ENCODE assay signal across 23 cellular contexts in genomic region chr19:1889907-1890306, GRCh38. TPM values are rescaled to one million over a fixed set of nuclear protein-coding genes. Genes with fewer than 3 reads are reported as not detected.
A peak's percentile ranks its signal among the peaks of the same experiment; 100 is the strongest.
DNase-seq lines count a peak whose midpoint lies in the region; ATAC-seq, FAIRE-seq and TF ChIP-seq lines count a peak whose summit lies in the region.
"Had no signal": no experiment of that assay in that cellular context is flagged by ENCODE, and none has a peak within 500 bp of the region (broad histone marks: within the 10 kb centered on the region; RNA-seq: fewer than 3 reads in every experiment).

No MANE protein-coding gene starts in this region.

- H3K4me3 ChIP-seq in CD4-positive, alpha-beta memory T cell (ENCODE audit: low read length in 2 of 2): no peak overlapping the region
- H3K4me3 ChIP-seq in neural progenitor cell: no peak overlapping the region
- H3K4me3 ChIP-seq: A549, BLaER1, GM23248 had no signal

- H3K4me2 ChIP-seq in neural progenitor cell: no peak overlapping the region
- H3K4me2 ChIP-seq: A549, BLaER1 had no signal

- H3K27me3 ChIP-seq in CD4-positive, alpha-beta memory T cell (ENCODE audit: insufficient read depth, low read length): no peaks in the 10 kb centered on the region
- no peaks in the 10 kb centered on the region for H3K27me3 ChIP-seq in neural progenitor cell
- H3K27me3 ChIP-seq: BLaER1 had no signal

- no peak overlapping the region for H3K27ac ChIP-seq in CD4-positive, alpha-beta memory T cell (ENCODE audit: low read depth, low read length)
- H3K27ac ChIP-seq in neural progenitor cell: no peak overlapping the region
- H3K27ac ChIP-seq: A549, BLaER1, GM23248 had no signal

- peaks cover under 1% of the 10 kb centered on the region for H4K20me1 ChIP-seq in neural progenitor cell (ENCODE audit: low read depth)

- H3K27ac Mint-ChIP-seq in activated CD8-positive, alpha-beta T cell treated with anti-CD3 and anti-CD28 coated beads, Interleukin-2, amount 10 ng/mL, durations not matched to agents 7 days and 5 days: peak overlapping the region; percentile 7
- H3K27ac Mint-ChIP-seq in activated CD8-positive, alpha-beta T cell treated with anti-CD3 and anti-CD28 coated beads for 36 hours: no peak overlapping the region
- peak overlapping the region in 4 of 7 donors; percentile 32 to 83 (median 62) for H3K27ac Mint-ChIP-seq in CD4-positive, alpha-beta memory T cell
- H3K27ac Mint-ChIP-seq in activated CD4-positive, alpha-beta memory T cell treated with anti-CD3 and anti-CD28 coated beads for 36 hours: peak overlapping the region; percentile 59
- peak overlapping the region; percentile 74 for H3K27ac Mint-ChIP-seq in neural progenitor cell
- peak overlapping the region in 4 of 10 donors; percentile 5 to 57 (median 20) for H3K27ac Mint-ChIP-seq in naive thymus-derived CD8-positive, alpha-beta T cell

- H3K4me3 Mint-ChIP-seq in activated CD8-positive, alpha-beta T cell treated with anti-CD3 and anti-CD28 coated beads, Interleukin-2, amount 10 ng/mL, durations not matched to agents 7 days and 5 days: no peak overlapping the region
- H3K4me3 Mint-ChIP-seq in activated CD8-positive, alpha-beta T cell treated with anti-CD3 and anti-CD28 coated beads for 36 hours: no peak overlapping the region
- no peak overlapping the region for H3K4me3 Mint-ChIP-seq in CD4-positive, alpha-beta memory T cell
- H3K4me3 Mint-ChIP-seq in activated CD4-positive, alpha-beta memory T cell treated with anti-CD3 and anti-CD28 coated beads for 36 hours: no peak overlapping the region
- no peak overlapping the region for H3K4me3 Mint-ChIP-seq in neural progenitor cell
- H3K4me3 Mint-ChIP-seq in naive thymus-derived CD8-positive, alpha-beta T cell: no peak overlapping the region
- H3K4me3 Mint-ChIP-seq: CD8-positive, alpha-beta memory T cell had no signal

- H3K9me3 ChIP-seq in CD4-positive, alpha-beta memory T cell (ENCODE audit: control insufficient read depth in 1 of 2, low read length in 2 of 2): no peaks in the 10 kb centered on the region
- no peaks in the 10 kb centered on the region for H3K9me3 ChIP-seq in neural progenitor cell (ENCODE audit: low read depth)
- H3K9me3 ChIP-seq: A549, BLaER1 had no signal

- intact Hi-C loops in activated CD8-positive, alpha-beta T cell treated with anti-CD3 and anti-CD28 coated beads for 36 hours (cut with micrococcal nuclease): no loop called here
- intact Hi-C loops in CD4-positive, alpha-beta memory T cell (cut with micrococcal nuclease): no loop called here
- intact Hi-C loops in activated CD4-positive, alpha-beta memory T cell treated with anti-CD3 and anti-CD28 coated beads for 36 hours (cut with micrococcal nuclease): no loop called here

- no peak for TF ChIP-seq CTCF in activated CD8-positive, alpha-beta T cell treated with anti-CD3 and anti-CD28 coated beads for 36 hours (IDR thresholded peaks at IDR 0.05)
- TF ChIP-seq CTCF in neural progenitor cell (IDR thresholded peaks at IDR 0.05): no peak

- no peak for ATAC-seq in activated CD8-positive, alpha-beta T cell treated with anti-CD3 and anti-CD28 coated beads, Interleukin-2, amount 10 ng/mL, durations not matched to agents 7 days and 5 days
- ATAC-seq in activated CD8-positive, alpha-beta T cell treated with anti-CD3 and anti-CD28 coated beads for 36 hours: no peak
- no peak for ATAC-seq in naive thymus-derived CD8-positive, alpha-beta T cell
- no peak for ATAC-seq in GM21381 (IDR thresholded peaks at IDR 0.05; ENCODE audit: unreplicated experiment)
- ATAC-seq: A549, HCT116 had no signal

- peaks cover 25% of the 10 kb centered on the region for H3F3A ChIP-seq in neural progenitor cell (ENCODE audit: low read depth)

- FAIRE-seq in H54 (lab: Jason Lieb, UNC): no peak
- FAIRE-seq: A549, D721Med, GM12891, GM19239, RCC 7860 had no signal

- peaks cover 11% of the 10 kb centered on the region for H3K4me1 ChIP-seq in CD4-positive, alpha-beta memory T cell (ENCODE audit: insufficient read depth, low read length)
- H3K4me1 ChIP-seq in neural progenitor cell: peaks cover 14% of the 10 kb centered on the region
- H3K4me1 ChIP-seq: A549 had no signal

- CTCF ChIA-PET in activated CD8-positive, alpha-beta T cell treated with anti-CD3 and anti-CD28 coated beads, Interleukin-2, amount 10 ng/mL, durations not matched to agents 7 days and 5 days (lab: Charles Lee): no interaction called here
- CTCF ChIA-PET in activated CD8-positive, alpha-beta T cell treated with anti-CD3 and anti-CD28 coated beads for 36 hours (lab: Charles Lee): interaction anchor here (1.0 kb wide), 1 partner anchor 25 kb away, joined by 3 read pairs; no protein-coding TSS in a partner anchor
- CTCF ChIA-PET in CD4-positive, alpha-beta memory T cell (lab: Charles Lee; ENCODE audit: partially characterized antibody): interaction anchor here (0.6 kb wide), 1 partner anchor 52 kb away, joined by 4 read pairs; no protein-coding TSS in a partner anchor
- CTCF ChIA-PET in activated CD4-positive, alpha-beta memory T cell treated with anti-CD3 and anti-CD28 coated beads for 36 hours (lab: Charles Lee): interaction anchor here (0.5 to 1.2 kb wide), 2 partner anchors 14 to 114 kb away, joined by 3 to 4 read pairs; no protein-coding TSS in a partner anchor

- POLR2A ChIA-PET in activated CD8-positive, alpha-beta T cell treated with anti-CD3 and anti-CD28 coated beads, Interleukin-2, amount 10 ng/mL, durations not matched to agents 7 days and 5 days (lab: Charles Lee): interaction anchor here (1.2 kb wide), 1 partner anchor 15 kb away, joined by 3 read pairs; no protein-coding TSS in a partner anchor
- POLR2A ChIA-PET in activated CD8-positive, alpha-beta T cell treated with anti-CD3 and anti-CD28 coated beads for 36 hours (lab: Charles Lee): no interaction called here
- POLR2A ChIA-PET in CD4-positive, alpha-beta memory T cell (lab: Charles Lee; ENCODE audit: partially characterized antibody): interaction anchor here (1.3 kb wide), 1 partner anchor 16 kb away, joined by 3 read pairs; no protein-coding TSS in a partner anchor
- POLR2A ChIA-PET in activated CD4-positive, alpha-beta memory T cell treated with anti-CD3 and anti-CD28 coated beads for 36 hours (lab: Charles Lee): no interaction called here
- POLR2A ChIA-PET in naive thymus-derived CD8-positive, alpha-beta T cell (lab: Charles Lee): interaction anchor here (0.6 kb wide), 2 partner anchors 10 to 13 kb away, joined by 3 read pairs; no protein-coding TSS in a partner anchor

- H2AFZ ChIP-seq in neural progenitor cell (replicated peaks): no peak overlapping the region
- H2AFZ ChIP-seq: GM23248 had no signal

- no peaks in the 10 kb centered on the region for H3K9me3 Mint-ChIP-seq in activated CD8-positive, alpha-beta T cell treated with anti-CD3 and anti-CD28 coated beads, Interleukin-2, amount 10 ng/mL, durations not matched to agents 7 days and 5 days (ENCODE audit: insufficient read depth)
- H3K9me3 Mint-ChIP-seq in activated CD8-positive, alpha-beta T cell treated with anti-CD3 and anti-CD28 coated beads for 36 hours: no peaks in the 10 kb centered on the region
- H3K9me3 Mint-ChIP-seq in CD4-positive, alpha-beta memory T cell: no peaks in the 10 kb centered on the region
- no peaks in the 10 kb centered on the region for H3K9me3 Mint-ChIP-seq in activated CD4-positive, alpha-beta memory T cell treated with anti-CD3 and anti-CD28 coated beads for 36 hours
- H3K9me3 Mint-ChIP-seq in neural progenitor cell: no peaks in the 10 kb centered on the region
- H3K9me3 Mint-ChIP-seq in naive thymus-derived CD8-positive, alpha-beta T cell: no peaks in the 10 kb centered on the region
- H3K9me3 Mint-ChIP-seq: CD8-positive, alpha-beta memory T cell had no signal

- no peaks in the 10 kb centered on the region for H3K36me3 ChIP-seq in CD4-positive, alpha-beta memory T cell (ENCODE audit: insufficient read depth, low read length)
- H3K36me3 ChIP-seq in neural progenitor cell: no peaks in the 10 kb centered on the region
- H3K36me3 ChIP-seq: BLaER1 had no signal

- H3K27me3 Mint-ChIP-seq in activated CD8-positive, alpha-beta T cell treated with anti-CD3 and anti-CD28 coated beads, Interleukin-2, amount 10 ng/mL, durations not matched to agents 7 days and 5 days (ENCODE audit: low read depth): no peaks in the 10 kb centered on the region
- no peaks in the 10 kb centered on the region for H3K27me3 Mint-ChIP-seq in activated CD8-positive, alpha-beta T cell treated with anti-CD3 and anti-CD28 coated beads for 36 hours
- no peaks in the 10 kb centered on the region for H3K27me3 Mint-ChIP-seq in CD4-positive, alpha-beta memory T cell
- H3K27me3 Mint-ChIP-seq in activated CD4-positive, alpha-beta memory T cell treated with anti-CD3 and anti-CD28 coated beads for 36 hours: no peaks in the 10 kb centered on the region
- H3K27me3 Mint-ChIP-seq in neural progenitor cell (ENCODE audit: insufficient read depth, low read depth): peaks cover 10% of the 10 kb centered on the region
- H3K27me3 Mint-ChIP-seq in naive thymus-derived CD8-positive, alpha-beta T cell: no peaks in the 10 kb centered on the region
- H3K27me3 Mint-ChIP-seq: CD8-positive, alpha-beta memory T cell had no signal

- TF ChIP-seq POLR2A in H54 (IDR thresholded peaks at IDR 0.05; ENCODE audit: low read depth, low read length): no peak

- H3K4me1 Mint-ChIP-seq in activated CD8-positive, alpha-beta T cell treated with anti-CD3 and anti-CD28 coated beads, Interleukin-2, amount 10 ng/mL, durations not matched to agents 7 days and 5 days (ENCODE audit: low read depth): peaks cover 31% of the 10 kb centered on the region
- peaks cover 15% of the 10 kb centered on the region for H3K4me1 Mint-ChIP-seq in activated CD8-positive, alpha-beta T cell treated with anti-CD3 and anti-CD28 coated beads for 36 hours (ENCODE audit: low read depth)
- H3K4me1 Mint-ChIP-seq in CD4-positive, alpha-beta memory T cell: peaks cover 1 to 16% (median 7%) of the 10 kb centered on the region in 4 donors
- H3K4me1 Mint-ChIP-seq in activated CD4-positive, alpha-beta memory T cell treated with anti-CD3 and anti-CD28 coated beads for 36 hours (ENCODE audit: low read depth): peaks cover 2% of the 10 kb centered on the region
- H3K4me1 Mint-ChIP-seq in neural progenitor cell: peaks cover 10% of the 10 kb centered on the region
- H3K4me1 Mint-ChIP-seq in naive thymus-derived CD8-positive, alpha-beta T cell: peaks cover 2 to 30% (median 15%) of the 10 kb centered on the region in 4 donors

- H3K36me3 Mint-ChIP-seq in activated CD8-positive, alpha-beta T cell treated with anti-CD3 and anti-CD28 coated beads, Interleukin-2, amount 10 ng/mL, durations not matched to agents 7 days and 5 days (ENCODE audit: low read depth): no peaks in the 10 kb centered on the region
- H3K36me3 Mint-ChIP-seq in activated CD8-positive, alpha-beta T cell treated with anti-CD3 and anti-CD28 coated beads for 36 hours (ENCODE audit: low read depth): no peaks in the 10 kb centered on the region
- no peaks in the 10 kb centered on the region for H3K36me3 Mint-ChIP-seq in CD4-positive, alpha-beta memory T cell
- no peaks in the 10 kb centered on the region for H3K36me3 Mint-ChIP-seq in activated CD4-positive, alpha-beta memory T cell treated with anti-CD3 and anti-CD28 coated beads for 36 hours
- H3K36me3 Mint-ChIP-seq in neural progenitor cell: no peaks in the 10 kb centered on the region
- H3K36me3 Mint-ChIP-seq in naive thymus-derived CD8-positive, alpha-beta T cell: no peaks in the 10 kb centered on the region
- H3K36me3 Mint-ChIP-seq: CD8-positive, alpha-beta memory T cell had no signal

- DNase-seq in activated CD8-positive, alpha-beta T cell treated with anti-CD3 and anti-CD28 coated beads, Interleukin-2, amount 10 ng/mL, durations not matched to agents 7 days and 5 days: no peak
- DNase-seq in activated CD8-positive, alpha-beta T cell treated with anti-CD3 and anti-CD28 coated beads for 36 hours: no peak
- DNase-seq in CD4-positive, alpha-beta memory T cell: no peak
- no peak for DNase-seq in activated CD4-positive, alpha-beta memory T cell treated with anti-CD3 and anti-CD28 coated beads for 36 hours
- DNase-seq in neural progenitor cell (ENCODE audit: low spot score) (no peak), H54 (ENCODE audit: insufficient read length, low spot score) (no peak)
- no peak for DNase-seq in naive thymus-derived CD8-positive, alpha-beta T cell
- DNase-seq: CD8-positive, alpha-beta memory T cell; GM23248; NCI-H1105; NCI-H2081 treated with DMSO at 0.1 percent for 48 hours; NCI-H2227 treated with DMSO at 0.1 percent for 48 hours; NCI-H510A treated with DMSO at 0.1 percent for 48 hours; NCI-H774; Right ventricle myocardium superior had no signal

- H3K79me2 ChIP-seq in neural progenitor cell (ENCODE audit: low read depth): peaks cover 1% of the 10 kb centered on the region

- H3K9ac ChIP-seq in neural progenitor cell: no peak overlapping the region
- H3K9ac ChIP-seq: BLaER1, GM23248 had no signal

RNA-seq across cellular contexts. Expression of gene ABHD17A, which starts 4.6 kb away (rescaled TPM):
- total RNA-seq in activated CD8-positive, alpha-beta T cell treated with anti-CD3 and anti-CD28 coated beads, Interleukin-2, amount 10 ng/mL, durations not matched to agents 7 days and 5 days: 100 to 1,000 TPM; 181 to 196 TPM
- 100 to 1,000 TPM; 112 to 113 TPM for total RNA-seq in activated CD8-positive, alpha-beta T cell treated with anti-CD3 and anti-CD28 coated beads for 36 hours
- total RNA-seq in CD4-positive, alpha-beta memory T cell: 100 to 1,000 TPM; 106 to 109 TPM
- polyA plus RNA-seq in CD4-positive, alpha-beta memory T cell: 100 to 1,000 TPM; 138 to 204 TPM
- 100 to 1,000 TPM; 108 to 110 TPM for total RNA-seq in activated CD4-positive, alpha-beta memory T cell treated with anti-CD3 and anti-CD28 coated beads for 36 hours
- 20.2 and 87.0 TPM in 2 replicates for total RNA-seq in neural progenitor cell (ENCODE audit: low replicate concordance)
- 100 to 1,000 TPM; 106 to 109 TPM for total RNA-seq in naive thymus-derived CD8-positive, alpha-beta T cell
- polyA plus RNA-seq in naive thymus-derived CD8-positive, alpha-beta T cell: 100 to 1,000 TPM; 153 to 207 (median 155) TPM

RNA-seq across cellular contexts. Expression of gene ADAT3, which starts 15.3 kb away (rescaled TPM):
- 10 to 100 TPM in 1 of 2 experiments, 1 to 10 TPM in 1; 9.9 to 11.0 TPM for total RNA-seq in activated CD8-positive, alpha-beta T cell treated with anti-CD3 and anti-CD28 coated beads, Interleukin-2, amount 10 ng/mL, durations not matched to agents 7 days and 5 days
- total RNA-seq in activated CD8-positive, alpha-beta T cell treated with anti-CD3 and anti-CD28 coated beads for 36 hours: 1 to 10 TPM; 5.3 to 6.7 TPM
- 1 to 10 TPM; 3.7 to 4.9 TPM for total RNA-seq in CD4-positive, alpha-beta memory T cell
- polyA plus RNA-seq in CD4-positive, alpha-beta memory T cell: 1 to 10 TPM; 1.4 to 3.9 TPM
- total RNA-seq in activated CD4-positive, alpha-beta memory T cell treated with anti-CD3 and anti-CD28 coated beads for 36 hours: 1 to 10 TPM; 5.7 to 5.8 TPM
- 2.4 and 6.5 TPM in 2 replicates for total RNA-seq in neural progenitor cell (ENCODE audit: low replicate concordance)
- 1 to 10 TPM; 4.2 to 4.5 TPM for total RNA-seq in naive thymus-derived CD8-positive, alpha-beta T cell
- 1 to 10 TPM; 1.9 to 3.6 (median 3.6) TPM for polyA plus RNA-seq in naive thymus-derived CD8-positive, alpha-beta T cell

RNA-seq across cellular contexts. Expression of gene SCAMP4, which starts 15.3 kb away (rescaled TPM):
- 10 to 100 TPM; 29.9 to 37.2 TPM for total RNA-seq in activated CD8-positive, alpha-beta T cell treated with anti-CD3 and anti-CD28 coated beads, Interleukin-2, amount 10 ng/mL, durations not matched to agents 7 days and 5 days
- total RNA-seq in activated CD8-positive, alpha-beta T cell treated with anti-CD3 and anti-CD28 coated beads for 36 hours: 10 to 100 TPM; 23.1 to 25.1 TPM
- 10 to 100 TPM; 23.4 to 29.1 TPM for total RNA-seq in CD4-positive, alpha-beta memory T cell
- polyA plus RNA-seq in CD4-positive, alpha-beta memory T cell: 10 to 100 TPM in 1 of 2 donors, 1 to 10 TPM in 1; 9.8 to 15.5 TPM
- 10 to 100 TPM; 24.2 to 28.4 TPM for total RNA-seq in activated CD4-positive, alpha-beta memory T cell treated with anti-CD3 and anti-CD28 coated beads for 36 hours
- total RNA-seq in neural progenitor cell (ENCODE audit: low replicate concordance): 11.5 and 67.6 TPM in 2 replicates
- 10 to 100 TPM; 20.7 to 23.4 TPM for total RNA-seq in naive thymus-derived CD8-positive, alpha-beta T cell
- polyA plus RNA-seq in naive thymus-derived CD8-positive, alpha-beta T cell: 10 to 100 TPM; 12.1 to 15.5 (median 12.5) TPM

RNA-seq across cellular contexts. Expression of gene KLF16, which starts 26.5 kb away (rescaled TPM):
- 10 to 100 TPM; 26.5 to 29.8 TPM for total RNA-seq in activated CD8-positive, alpha-beta T cell treated with anti-CD3 and anti-CD28 coated beads, Interleukin-2, amount 10 ng/mL, durations not matched to agents 7 days and 5 days
- total RNA-seq in activated CD8-positive, alpha-beta T cell treated with anti-CD3 and anti-CD28 coated beads for 36 hours: 10 to 100 TPM; 25.6 to 27.7 TPM
- 10 to 100 TPM; 17.9 to 19.3 TPM for total RNA-seq in CD4-positive, alpha-beta memory T cell
- 1 to 10 TPM in 1 of 2 donors, under 1 TPM in 1; 0.39 to 1.3 TPM for polyA plus RNA-seq in CD4-positive, alpha-beta memory T cell
- total RNA-seq in activated CD4-positive, alpha-beta memory T cell treated with anti-CD3 and anti-CD28 coated beads for 36 hours: 10 to 100 TPM; 23.3 to 24.2 TPM
- 1.0 and 4.8 TPM in 2 replicates for total RNA-seq in neural progenitor cell (ENCODE audit: low replicate concordance)
- 10 to 100 TPM; 18.5 to 19.9 TPM for total RNA-seq in naive thymus-derived CD8-positive, alpha-beta T cell
- polyA plus RNA-seq in naive thymus-derived CD8-positive, alpha-beta T cell: under 1 TPM; 0.23 to 0.84 (median 0.36) TPM

RNA-seq across cellular contexts. Expression of gene REXO1, which starts 41.6 kb away (rescaled TPM):
- total RNA-seq in activated CD8-positive, alpha-beta T cell treated with anti-CD3 and anti-CD28 coated beads, Interleukin-2, amount 10 ng/mL, durations not matched to agents 7 days and 5 days: 10 to 100 TPM; 47.9 to 52.9 TPM
- 10 to 100 TPM; 43.4 to 46.8 TPM for total RNA-seq in activated CD8-positive, alpha-beta T cell treated with anti-CD3 and anti-CD28 coated beads for 36 hours
- total RNA-seq in CD4-positive, alpha-beta memory T cell: 10 to 100 TPM; 57.1 to 57.3 TPM
- 10 to 100 TPM in 1 of 2 donors, 1 to 10 TPM in 1; 1.5 to 11.9 TPM for polyA plus RNA-seq in CD4-positive, alpha-beta memory T cell
- 10 to 100 TPM; 41.9 to 45.3 TPM for total RNA-seq in activated CD4-positive, alpha-beta memory T cell treated with anti-CD3 and anti-CD28 coated beads for 36 hours
- total RNA-seq in neural progenitor cell (ENCODE audit: low replicate concordance): 12.8 and 38.7 TPM in 2 replicates
- 10 to 100 TPM; 78.1 to 86.2 TPM for total RNA-seq in naive thymus-derived CD8-positive, alpha-beta T cell
- 1 to 10 TPM; 2.7 to 6.8 (median 3.1) TPM for polyA plus RNA-seq in naive thymus-derived CD8-positive, alpha-beta T cell

Comparison
In these comparisons a context has a peak if more than half of its experiments do, and no peak if none do; other contexts are left out.
1. POLR2A ChIA-PET loops: an anchor here in activated CD8-positive, alpha-beta T cell treated with anti-CD3 and anti-CD28 coated beads, Interleukin-2, amount 10 ng/mL, durations not matched to agents 7 days and 5 days (1.2 kb wide), CD4-positive, alpha-beta memory T cell (1.3 kb wide) and naive thymus-derived CD8-positive, alpha-beta T cell (0.6 kb wide); none called in activated CD8-positive, alpha-beta T cell treated with anti-CD3 and anti-CD28 coated beads for 36 hours and activated CD4-positive, alpha-beta memory T cell treated with anti-CD3 and anti-CD28 coated beads for 36 hours.